ENCODE assay signal across 9 cellular contexts in genomic region chr2:120239488-120240287, GRCh38. TPM values are rescaled to one million over a fixed set of nuclear protein-coding genes. Genes with fewer than 3 reads are reported as not detected.
DNase-seq lines count a peak whose midpoint lies in the region; ATAC-seq and TF ChIP-seq lines count a peak whose summit lies in the region.
"Had no signal": no experiment of that assay in that cellular context is flagged by ENCODE, and none has a peak within 500 bp of the region (broad histone marks: within the 10 kb centered on the region; RNA-seq: fewer than 3 reads in every experiment).

No MANE protein-coding gene starts in this region.

- POLR2A ChIA-PET in naive thymus-derived CD4-positive, alpha-beta T cell (lab: Charles Lee), result interaction anchor here (1.5 kb wide), 1 partner anchor 8 kb away, joined by 4 read pairs; no protein-coding TSS in a partner anchor

- peaks cover 2% of the 10 kb centered on the region for H3K9me3 Mint-ChIP-seq in chondrocyte (ENCODE audit: low read depth)
- peaks cover 0 to 14% (median 0%) of the 10 kb centered on the region in 11 donors for H3K9me3 Mint-ChIP-seq in naive thymus-derived CD4-positive, alpha-beta T cell

- H3K36me3 Mint-ChIP-seq in chondrocyte (ENCODE audit: low read depth), result no peaks in the 10 kb centered on the region
- peaks cover 0 to 19% (median 0%) of the 10 kb centered on the region in 5 donors for H3K36me3 Mint-ChIP-seq in naive thymus-derived CD4-positive, alpha-beta T cell

- H3K36me3 ChIP-seq in HUES48 (ENCODE audit: control insufficient read depth, insufficient read depth, low read length) (no peaks in the 10 kb centered on the region), thyroid gland (no peaks in the 10 kb centered on the region)
- H3K36me3 ChIP-seq in naive thymus-derived CD4-positive, alpha-beta T cell (ENCODE audit: control insufficient read depth in 2 of 3, insufficient read depth in 3 of 3, low read length in 3 of 3), result no peaks in the 10 kb centered on the region

- WGBS in thyroid gland, 2 donors, result 39 to 46% methylated on average over 16 to 19 of the region's 22 CpGs

- no peaks in the 10 kb centered on the region for H3K9me3 ChIP-seq in HUES48 (ENCODE audit: control insufficient read depth, insufficient read depth, low read length)
- H3K9me3 ChIP-seq in thyroid gland, result no peaks in the 10 kb centered on the region
- H3K9me3 ChIP-seq in naive thymus-derived CD4-positive, alpha-beta T cell (ENCODE audit: control insufficient read depth in 2 of 3, low read length in 3 of 3), result no peaks in the 10 kb centered on the region

- DNase-seq in chondrocyte (ENCODE audit: low spot score), result no peak
- peak; percentile 62 for DNase-seq in kidney glomerular epithelial cell (lab: John Stamatoyannopoulos, UW)
- DNase-seq in thyroid gland, result peak; percentile 36 to 48
- no peak for DNase-seq in NAMALWA (ENCODE audit: low spot score)
- no peak for DNase-seq in D341Med (ENCODE audit: low spot score)
- no peak for DNase-seq in naive thymus-derived CD4-positive, alpha-beta T cell
- DNase-seq: T-helper 17 cell had no signal

- peak overlapping the region; percentile 32 for H3K27ac Mint-ChIP-seq in chondrocyte (ENCODE audit: unreplicated experiment)
- H3K27ac Mint-ChIP-seq in naive thymus-derived CD4-positive, alpha-beta T cell, result peak overlapping the region in 1 of 9 donors; percentile 18
- H3K27ac Mint-ChIP-seq: T-helper 17 cell had no signal

- H3K4me1 ChIP-seq in HUES48 (ENCODE audit: control insufficient read depth, insufficient read depth, low read length) (peaks cover 11% of the 10 kb centered on the region), thyroid gland (peaks cover 0 to 15% of the 10 kb centered on the region in 2 donors)
- no peaks in the 10 kb centered on the region for H3K4me1 ChIP-seq in naive thymus-derived CD4-positive, alpha-beta T cell (ENCODE audit: control insufficient read depth in 2 of 2, insufficient read depth in 2 of 2, low read length in 2 of 2)

- no peak overlapping the region for H3K4me3 Mint-ChIP-seq in chondrocyte (ENCODE audit: unreplicated experiment)
- no peak overlapping the region for H3K4me3 Mint-ChIP-seq in naive thymus-derived CD4-positive, alpha-beta T cell
- H3K4me3 Mint-ChIP-seq: T-helper 17 cell had no signal

- CTCF ChIA-PET in naive thymus-derived CD4-positive, alpha-beta T cell (lab: Charles Lee), result interaction anchor here (0.8 kb wide), 1 partner anchor 10 kb away, joined by 3 read pairs; no protein-coding TSS in a partner anchor

- H3K27me3 Mint-ChIP-seq in chondrocyte (ENCODE audit: low read depth), result no peaks in the 10 kb centered on the region
- no peaks in the 10 kb centered on the region for H3K27me3 Mint-ChIP-seq in naive thymus-derived CD4-positive, alpha-beta T cell

- TF ChIP-seq CTCF in chondrocyte (IDR thresholded peaks at IDR 0.05) (peak; percentile 9), thyroid gland (IDR thresholded peaks at IDR 0.05) (no peak)

- H3K27me3 ChIP-seq in HUES48 (ENCODE audit: control insufficient read depth, insufficient read depth, low read length) (peaks cover 8% of the 10 kb centered on the region), thyroid gland (no peaks in the 10 kb centered on the region)
- no peaks in the 10 kb centered on the region for H3K27me3 ChIP-seq in naive thymus-derived CD4-positive, alpha-beta T cell (ENCODE audit: control insufficient read depth in 2 of 2, insufficient read depth in 2 of 2, low read length in 2 of 2)

- TF ChIP-seq POLR2A in thyroid gland (IDR thresholded peaks at IDR 0.05), result no peak

- no peak overlapping the region for H3K4me3 ChIP-seq in HUES48 (ENCODE audit: low read depth, low read length)
- no peak overlapping the region for H3K4me3 ChIP-seq in thyroid gland (replicated peaks in 1 of 3)
- H3K4me3 ChIP-seq in naive thymus-derived CD4-positive, alpha-beta T cell (ENCODE audit: low read length), result no peak overlapping the region

- peaks cover 26% of the 10 kb centered on the region for H3K4me1 Mint-ChIP-seq in chondrocyte (ENCODE audit: low read depth)
- H3K4me1 Mint-ChIP-seq in naive thymus-derived CD4-positive, alpha-beta T cell, result peaks cover 0 to 8% (median 0%) of the 10 kb centered on the region in 7 donors

- ATAC-seq in GM21526 (IDR thresholded peaks at IDR 0.05; ENCODE audit: low FRiP score, unreplicated experiment), result no peak
- ATAC-seq in naive thymus-derived CD4-positive, alpha-beta T cell, result no peak
- ATAC-seq: T-helper 17 cell had no signal

- peak overlapping the region; percentile 20 for H3K27ac ChIP-seq in HUES48 (ENCODE audit: low read depth, low read length)
- H3K27ac ChIP-seq in thyroid gland, result no peak overlapping the region
- H3K27ac ChIP-seq in naive thymus-derived CD4-positive, alpha-beta T cell (ENCODE audit: low read depth, low read length), result no peak overlapping the region

- H3K9ac ChIP-seq in HUES48 (ENCODE audit: low read depth, low read length), result no peak overlapping the region

- intact Hi-C loops in thyroid gland (cut with DNase I), result no loop called here
- intact Hi-C loops in naive thymus-derived CD4-positive, alpha-beta T cell (cut with micrococcal nuclease), result no loop called here

RNA-seq across cellular contexts. Expression of gene RALB, which starts 13.0 kb away (rescaled TPM):
- total RNA-seq in chondrocyte (19.5 to 23.5 TPM (median 23.4 TPM) in 3 replicates), thyroid gland (10 to 100 TPM; 39.7 to 64.2 (median 45.4) TPM)
- 100 to 1,000 TPM in 1 of 5 experiments, 10 to 100 TPM in 3, 1 to 10 TPM in 1; 8.7 to 119 (median 11.6) TPM for total RNA-seq in naive thymus-derived CD4-positive, alpha-beta T cell
- 10 to 100 TPM; 25.9 to 28.2 TPM for polyA plus RNA-seq in naive thymus-derived CD4-positive, alpha-beta T cell

RNA-seq across cellular contexts. Expression of gene TMEM185B, which starts 16.5 kb away (rescaled TPM):
- total RNA-seq in chondrocyte (22.0 to 36.4 TPM (median 36.1 TPM) in 3 replicates), thyroid gland (10 to 100 TPM; 35.9 to 47.9 (median 44.6) TPM)
- 10 to 100 TPM; 14.9 to 36.8 (median 19.5) TPM for total RNA-seq in naive thymus-derived CD4-positive, alpha-beta T cell
- polyA plus RNA-seq in naive thymus-derived CD4-positive, alpha-beta T cell, result 10 to 100 TPM; 17.9 to 19.6 TPM

Comparison
In these comparisons a context has a peak if more than half of its experiments do, and no peak if none do; other contexts are left out.
1. DNase-seq: peak in kidney glomerular epithelial cell (single experiment) and thyroid gland (2 of 2); none in chondrocyte (single experiment), NAMALWA (single experiment), D341Med (single experiment) and naive thymus-derived CD4-positive, alpha-beta T cell (0 of 9).